In genomic region chr10:78550090-78550489, GRCh38 we compare ENCODE assay signal across 17 cellular contexts.
"Had no signal": no experiment of that assay in that cellular context is flagged by ENCODE, and none has a peak within 500 bp of the region (broad histone marks: within the 10 kb centered on the region; RNA-seq: fewer than 3 reads in every experiment).

No MANE protein-coding gene starts in this region.

- H3K4me3 ChIP-seq: heart left ventricle, lower lobe of right lung, upper lobe of right lung had no signal

- H3K27ac ChIP-seq: heart left ventricle, lower lobe of right lung, upper lobe of right lung had no signal

- H3K36me3 ChIP-seq: heart left ventricle, lower lobe of right lung, upper lobe of right lung had no signal

- ATAC-seq: activated CD8-positive, alpha-beta T cell treated with anti-CD3 and anti-CD28 coated beads, Interleukin-2, amount 10 ng/mL, durations not matched to agents 7 days and 5 days; activated naive CD8-positive, alpha-beta T cell treated with anti-CD3 and anti-CD28 coated beads, Interleukin-2, amount 50 U/mL, for 24 hours; heart left ventricle; left lobe of liver; lower lobe of right lung; stimulated activated naive CD8-positive, alpha-beta T cell treated with anti-CD3 and anti-CD28 coated beads, Interleukin-15, Interleukin-2, amounts not matched to agents 100 U/mL and 50 U/mL, for 24 hours; upper lobe of right lung had no signal

- H3K27me3 ChIP-seq: heart left ventricle, upper lobe of right lung had no signal

- DNase-seq: activated CD4-positive, alpha-beta T cell treated with anti-CD3 and anti-CD28 coated beads for 1 hour; activated CD4-positive, alpha-beta T cell treated with anti-CD3 and anti-CD28 coated beads, Interleukin-2, amount 50 U/mL, for 1 hour; activated CD8-positive, alpha-beta T cell treated with anti-CD3 and anti-CD28 coated beads, Interleukin-2, amount 10 ng/mL, durations not matched to agents 7 days and 5 days; activated gamma-delta T cell; activated naive CD4-positive, alpha-beta T cell treated with anti-CD3 and anti-CD28 coated beads, Interleukin-2, amount 50 U/mL, for 16 hours; activated naive CD8-positive, alpha-beta T cell treated with anti-CD3 and anti-CD28 coated beads, Interleukin-2, amount 50 U/mL, for 24 hours; heart left ventricle; kidney; lower lobe of right lung; mesendoderm; naive B cell; retina; stimulated activated CD4-positive, alpha-beta T cell treated with anti-CD3 and anti-CD28 coated beads, Interleukin-12 subunit alpha, Interleukin-12 subunit beta, amount 100 ng/mL, for 4 hours; stimulated activated CD4-positive, alpha-beta T cell treated with anti-CD3 and anti-CD28 coated beads, Interleukin-4, amount 100 ng/mL, for 4 hours; stimulated activated naive CD8-positive, alpha-beta T cell treated with anti-CD3 and anti-CD28 coated beads, Interleukin-15, Interleukin-2, amounts not matched to agents 100 U/mL and 50 U/mL, for 24 hours; upper lobe of right lung had no signal

- H3K9me3 ChIP-seq: heart left ventricle, lower lobe of right lung had no signal
